ENCODE assay signal across 9 cellular contexts in the genomic region with DNA sequence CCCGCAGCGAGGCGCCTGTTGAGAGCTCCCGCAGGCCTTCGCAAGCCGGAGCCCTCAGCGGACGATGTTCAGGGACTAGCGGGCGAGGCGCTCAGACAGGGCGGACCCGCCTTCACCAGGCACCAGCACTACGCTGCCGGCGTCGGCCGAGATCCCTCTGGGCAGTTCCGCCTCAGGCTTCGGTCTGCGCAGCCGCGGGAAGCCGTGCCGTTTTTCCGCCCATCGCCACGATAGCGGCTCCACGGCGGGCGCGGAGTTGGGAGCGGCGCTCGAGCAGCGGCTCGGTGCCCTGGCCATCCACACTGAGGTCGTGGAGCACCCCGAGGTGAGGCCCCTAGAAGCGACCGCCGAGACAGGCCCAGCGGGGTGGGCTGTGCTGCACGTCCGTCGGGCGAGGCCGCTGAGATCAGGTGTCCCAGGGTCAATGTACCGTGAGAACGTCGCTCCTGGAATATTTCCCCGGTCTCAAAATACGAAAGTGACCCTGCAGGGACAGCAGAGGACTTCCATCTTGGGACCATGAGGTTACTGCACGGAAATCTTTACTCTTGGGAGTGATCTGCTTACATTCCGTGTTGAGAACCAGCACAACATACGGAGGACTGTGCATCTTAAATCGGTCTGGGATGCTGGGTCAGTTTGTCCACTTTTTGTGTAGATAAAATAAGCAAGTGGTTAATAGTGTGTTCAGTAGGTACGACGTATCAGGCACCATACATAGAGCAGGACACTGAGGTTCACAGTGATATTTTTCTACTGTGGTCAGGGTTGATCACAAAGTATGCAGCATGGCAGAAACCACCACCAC. TPM values are rescaled to one million over a fixed set of nuclear protein-coding genes. Genes with fewer than 3 reads are reported as not detected.
A peak's percentile ranks its signal among the peaks of the same experiment; 100 is the strongest.
DNase-seq lines count a peak whose midpoint lies in the region; ATAC-seq lines count a peak whose summit lies in the region.
"Had no signal": no experiment of that assay in that cellular context is flagged by ENCODE, and none has a peak within 500 bp of the region (broad histone marks: within the 10 kb centered on the region; RNA-seq: fewer than 3 reads in every experiment).

No MANE protein-coding gene starts in this region.

- H3K27me3 ChIP-seq in BLaER1 (no peaks in the 10 kb centered on the region), mesenchymal stem cell (ENCODE audit: control insufficient read depth in 1 of 2, insufficient read depth in 1 of 2, low read length in 2 of 2) (no peaks in the 10 kb centered on the region)
- H3K27me3 ChIP-seq: cardiac muscle cell had no signal

- 7% methylated on average over 60 of the region's 60 CpGs for WGBS in mesenchymal stem cell

- H3K18ac ChIP-seq in mesenchymal stem cell (ENCODE audit: low read depth in 1 of 2, low read length in 2 of 2) = peak overlapping the region; percentile 67 to 94

- peaks cover 18% of the 10 kb centered on the region for H3K36me3 Mint-ChIP-seq in activated CD8-positive, alpha-beta T cell treated with anti-CD3 and anti-CD28 coated beads, Interleukin-2, amount 10 ng/mL, durations not matched to agents 7 days and 5 days (ENCODE audit: low read depth)

- no peak overlapping the region for H3K23ac ChIP-seq in mesenchymal stem cell (ENCODE audit: low read length in 2 of 2)

- CTCF ChIA-PET in activated CD8-positive, alpha-beta T cell treated with anti-CD3 and anti-CD28 coated beads, Interleukin-2, amount 10 ng/mL, durations not matched to agents 7 days and 5 days (lab: Charles Lee) = interaction anchor here (0.9 to 1.5 kb wide), 2 partner anchors 11 to 14 kb away, joined by 3 read pairs; no protein-coding TSS in a partner anchor

- H3K4me2 ChIP-seq in BLaER1 (peak overlapping the region; percentile 82), mesenchymal stem cell (ENCODE audit: low read length, poor library complexity, severe bottlenecking) (no peak overlapping the region)

- H3K4ac ChIP-seq in mesenchymal stem cell (ENCODE audit: low read depth in 1 of 2, low read length in 2 of 2) = peak overlapping the region; percentile 38 to 68

- H3K14ac ChIP-seq in mesenchymal stem cell (ENCODE audit: low read length in 2 of 2) = peak overlapping the region in 1 of 2 experiments; percentile 45

- peak overlapping the region; percentile 65 for H2BK15ac ChIP-seq in mesenchymal stem cell (ENCODE audit: low read depth, poor library complexity, severe bottlenecking)

- H2BK120ac ChIP-seq in mesenchymal stem cell (ENCODE audit: low read depth, low read length) = peak overlapping the region; percentile 45

- H2BK12ac ChIP-seq in mesenchymal stem cell (ENCODE audit: low read length in 2 of 2) = no peak overlapping the region

- peak overlapping the region; percentile 79 for H3K27ac ChIP-seq in BLaER1
- H3K27ac ChIP-seq in mesenchymal stem cell (ENCODE audit: low read length, poor library complexity, severe bottlenecking) = no peak overlapping the region
- H3K27ac ChIP-seq: cardiac muscle cell had no signal

- H4K8ac ChIP-seq in mesenchymal stem cell (ENCODE audit: low read length) = peak overlapping the region; percentile 93

- H3K36me3 ChIP-seq in BLaER1 = peaks cover 11% of the 10 kb centered on the region
- peaks cover 4 to 17% of the 10 kb centered on the region in 2 experiments for H3K36me3 ChIP-seq in mesenchymal stem cell (ENCODE audit: control insufficient read depth in 1 of 2, insufficient read depth in 2 of 2, low read depth in 1 of 2, low read length in 2 of 2)

- DNase-seq in NCI-H82 (lab: John Stamatoyannopoulos, UW) = peak; percentile 88
- DNase-seq in activated CD8-positive, alpha-beta T cell treated with anti-CD3 and anti-CD28 coated beads, Interleukin-2, amount 10 ng/mL, durations not matched to agents 7 days and 5 days = peak; percentile 90
- peak; percentile 75 for DNase-seq in effector CD8-positive, alpha-beta T cell (lab: John Stamatoyannopoulos, UW)
- peak; percentile 88 for DNase-seq in mesenchymal stem cell
- peak; percentile 66 for DNase-seq in stimulated activated CD8-positive, alpha-beta memory T cell treated with anti-CD3 and anti-CD28 coated beads, Interleukin-12 subunit alpha, Interleukin-12 subunit beta, amount 100 ng/mL, for 24 hours (ENCODE audit: extremely low read depth)

- no peaks in the 10 kb centered on the region for H3K27me3 Mint-ChIP-seq in activated CD8-positive, alpha-beta T cell treated with anti-CD3 and anti-CD28 coated beads, Interleukin-2, amount 10 ng/mL, durations not matched to agents 7 days and 5 days (ENCODE audit: low read depth)

- peaks cover 23% of the 10 kb centered on the region for H3K4me1 Mint-ChIP-seq in activated CD8-positive, alpha-beta T cell treated with anti-CD3 and anti-CD28 coated beads, Interleukin-2, amount 10 ng/mL, durations not matched to agents 7 days and 5 days (ENCODE audit: low read depth)

- H3K27ac Mint-ChIP-seq in activated CD8-positive, alpha-beta T cell treated with anti-CD3 and anti-CD28 coated beads, Interleukin-2, amount 10 ng/mL, durations not matched to agents 7 days and 5 days = peak overlapping the region; percentile 95

- H3K4me3 Mint-ChIP-seq in activated CD8-positive, alpha-beta T cell treated with anti-CD3 and anti-CD28 coated beads, Interleukin-2, amount 10 ng/mL, durations not matched to agents 7 days and 5 days = peak overlapping the region; percentile 84

- ATAC-seq in GM19324 (IDR thresholded peaks at IDR 0.05; ENCODE audit: low FRiP score, unreplicated experiment) = peak; percentile 99
- ATAC-seq in HG03460 (IDR thresholded peaks at IDR 0.05; ENCODE audit: unreplicated experiment) = peak; percentile 99
- ATAC-seq in activated CD8-positive, alpha-beta T cell treated with anti-CD3 and anti-CD28 coated beads, Interleukin-2, amount 10 ng/mL, durations not matched to agents 7 days and 5 days = peak; percentile 100

- peak overlapping the region; percentile 68 for H2AFZ ChIP-seq in mesenchymal stem cell (ENCODE audit: low read depth, low read length)

- H3K9ac ChIP-seq in BLaER1 (peak overlapping the region; percentile 84), mesenchymal stem cell (ENCODE audit: low read length) (peak overlapping the region; percentile 93)

- H3K9me3 ChIP-seq in BLaER1 = no peaks in the 10 kb centered on the region
- H3K9me3 ChIP-seq in mesenchymal stem cell (ENCODE audit: control insufficient read depth, low read length) = no peaks in the 10 kb centered on the region

- no peaks in the 10 kb centered on the region for H3K79me1 ChIP-seq in mesenchymal stem cell (replicated peaks; ENCODE audit: low read length, poor library complexity, severe bottlenecking)

- no peaks in the 10 kb centered on the region for H3K9me3 Mint-ChIP-seq in activated CD8-positive, alpha-beta T cell treated with anti-CD3 and anti-CD28 coated beads, Interleukin-2, amount 10 ng/mL, durations not matched to agents 7 days and 5 days (ENCODE audit: insufficient read depth)

- peak overlapping the region; percentile 89 for H4K91ac ChIP-seq in mesenchymal stem cell (ENCODE audit: low read length)

- POLR2A ChIA-PET in activated CD8-positive, alpha-beta T cell treated with anti-CD3 and anti-CD28 coated beads, Interleukin-2, amount 10 ng/mL, durations not matched to agents 7 days and 5 days (lab: Charles Lee) = interaction anchor here (0.6 to 1.4 kb wide), 3 partner anchors 13 to 59 kb away, joined by 3 to 7 read pairs (median 3); a partner anchor contains a TSS

- H4K20me1 ChIP-seq in BLaER1 = no peaks in the 10 kb centered on the region

- H2BK5ac ChIP-seq in mesenchymal stem cell (ENCODE audit: low read depth, low read length, poor library complexity, severe bottlenecking) = no peak overlapping the region

- H2AK5ac ChIP-seq in mesenchymal stem cell (ENCODE audit: low read length, severe bottlenecking) = no peak overlapping the region

- peak overlapping the region; percentile 78 for H3K4me3 ChIP-seq in BLaER1
- H3K4me3 ChIP-seq in mesenchymal stem cell (ENCODE audit: insufficient read depth in 1 of 2, low read depth in 1 of 2, low read length in 2 of 2) = peak overlapping the region in 1 of 2 experiments; percentile 93
- H3K4me3 ChIP-seq: cardiac muscle cell had no signal

- H3K4me1 ChIP-seq in BLaER1 (peaks cover 19% of the 10 kb centered on the region), mesenchymal stem cell (ENCODE audit: control insufficient read depth, insufficient read depth, low read depth, low read length) (peaks cover 3% of the 10 kb centered on the region)

RNA-seq across cellular contexts. Expression of a gene that starts 13.3 kb away (rescaled TPM):
- 10 to 100 TPM; 26.1 to 28.5 TPM for total RNA-seq in activated CD8-positive, alpha-beta T cell treated with anti-CD3 and anti-CD28 coated beads, Interleukin-2, amount 10 ng/mL, durations not matched to agents 7 days and 5 days
- polyA plus RNA-seq in mesenchymal stem cell (2013, experiment 1 of 2) = 22.4 TPM
- polyA plus RNA-seq in mesenchymal stem cell (2013, experiment 2 of 2) = 22.1 TPM

RNA-seq across cellular contexts. Expression of a gene that starts 49.8 kb away (rescaled TPM):
- total RNA-seq in activated CD8-positive, alpha-beta T cell treated with anti-CD3 and anti-CD28 coated beads, Interleukin-2, amount 10 ng/mL, durations not matched to agents 7 days and 5 days = 100 to 1,000 TPM; 889 to 959 TPM
- 1,882 TPM for polyA plus RNA-seq in mesenchymal stem cell (2013, experiment 1 of 2)
- polyA plus RNA-seq in mesenchymal stem cell (2013, experiment 2 of 2) = 1,945 TPM

RNA-seq across cellular contexts. Expression of a gene that starts 50.2 kb away (rescaled TPM):
- 1 to 10 TPM; 6.3 to 8.5 TPM for total RNA-seq in activated CD8-positive, alpha-beta T cell treated with anti-CD3 and anti-CD28 coated beads, Interleukin-2, amount 10 ng/mL, durations not matched to agents 7 days and 5 days
- 5.2 TPM for polyA plus RNA-seq in mesenchymal stem cell (2013, experiment 1 of 2)
- 5.0 TPM for polyA plus RNA-seq in mesenchymal stem cell (2013, experiment 2 of 2)
